In genomic region chr10:47166405-47166777, GRCh38 we compare ENCODE assay signal across 9 cellular contexts.
DNase-seq lines count a peak whose midpoint lies in the region; ATAC-seq and TF ChIP-seq lines count a peak whose summit lies in the region.
"Had no signal": no experiment of that assay in that cellular context is flagged by ENCODE, and none has a peak within 500 bp of the region (broad histone marks: within the 10 kb centered on the region; RNA-seq: fewer than 3 reads in every experiment).

No MANE protein-coding gene starts in this region.

- H3K27ac Mint-ChIP-seq in mesothelial cell of epicardium (peak overlapping the region; percentile 87), type B pancreatic cell (no peak overlapping the region)

- H3K36me3 Mint-ChIP-seq in activated T-cell treated with anti-CD3 and anti-CD28 coated beads, Interleukin-2, amount 50 U/mL, for 4 hours (ENCODE audit: insufficient read depth): no peaks in the 10 kb centered on the region
- H3K36me3 Mint-ChIP-seq in mesothelial cell of epicardium: no peaks in the 10 kb centered on the region
- no peaks in the 10 kb centered on the region for H3K36me3 Mint-ChIP-seq in type B pancreatic cell

- no peak for ATAC-seq in activated T-cell treated with anti-CD3 and anti-CD28 coated beads, Interleukin-2, amount 50 U/mL, for 4 hours

- no peaks in the 10 kb centered on the region for H3K27me3 Mint-ChIP-seq in activated T-cell treated with anti-CD3 and anti-CD28 coated beads, Interleukin-2, amount 50 U/mL, for 4 hours (ENCODE audit: low read depth)
- peaks cover 8% of the 10 kb centered on the region for H3K27me3 Mint-ChIP-seq in mesothelial cell of epicardium (ENCODE audit: low read depth)
- H3K27me3 Mint-ChIP-seq in type B pancreatic cell: peaks cover 4% of the 10 kb centered on the region

- no peak for DNase-seq in activated T-cell treated with anti-CD3 and anti-CD28 coated beads, Interleukin-2, amount 50 U/mL, for 4 hours
- DNase-seq in activated T-cell treated with anti-CD3 and anti-CD28 coated beads for 4 hours (no peak), caudate nucleus (lab: John Stamatoyannopoulos, UW) (no peak), mesothelial cell of epicardium (ENCODE audit: low spot score in 2 of 2, unreplicated experiment in 2 of 2) (no peak), type B pancreatic cell (ENCODE audit: extremely low spot score, unreplicated experiment) (peak; percentile 58), CD1c-positive myeloid dendritic cell (ENCODE audit: extremely low spot score) (no peak), NCI-H1048 (lab: John Stamatoyannopoulos, UW) (no peak)
- no peak for DNase-seq in stimulated activated CD4-positive, alpha-beta T cell treated with anti-CD3 and anti-CD28 coated beads, Interleukin-15, amount 100 ng/mL, for 24 hours
- DNase-seq: NCI-H1694 had no signal

- H3K27ac ChIP-seq in caudate nucleus (ENCODE audit: low read depth, low read length): peak overlapping the region; percentile 36

- peaks cover 24% of the 10 kb centered on the region for H3K4me1 Mint-ChIP-seq in activated T-cell treated with anti-CD3 and anti-CD28 coated beads, Interleukin-2, amount 50 U/mL, for 4 hours (ENCODE audit: low read depth)
- H3K4me1 Mint-ChIP-seq in mesothelial cell of epicardium (peaks cover 21% of the 10 kb centered on the region), type B pancreatic cell (ENCODE audit: unreplicated experiment) (peaks cover 23% of the 10 kb centered on the region)

- TF ChIP-seq CTCF in mesothelial cell of epicardium (IDR thresholded peaks at IDR 0.05; ENCODE audit: unreplicated experiment): no peak
- TF ChIP-seq CTCF in type B pancreatic cell (conservative IDR thresholded peaks at IDR 0.05): no peak

- peaks cover 5% of the 10 kb centered on the region for H3K9me3 Mint-ChIP-seq in activated T-cell treated with anti-CD3 and anti-CD28 coated beads, Interleukin-2, amount 50 U/mL, for 4 hours
- H3K9me3 Mint-ChIP-seq in mesothelial cell of epicardium (peaks cover 10% of the 10 kb centered on the region), type B pancreatic cell (no peaks in the 10 kb centered on the region)

- peak overlapping the region; percentile 77 for H3K4me3 Mint-ChIP-seq in activated T-cell treated with anti-CD3 and anti-CD28 coated beads, Interleukin-2, amount 50 U/mL, for 4 hours
- H3K4me3 Mint-ChIP-seq in mesothelial cell of epicardium (no peak overlapping the region), type B pancreatic cell (no peak overlapping the region)
